Comparison of ENCODE assay signal across 15 cellular contexts in genomic region chr6:35589201-35589739, GRCh38.
DNase-seq lines count a peak whose midpoint lies in the region; ATAC-seq and TF ChIP-seq lines count a peak whose summit lies in the region.
"Had no signal": no experiment of that assay in that cellular context is flagged by ENCODE, and none has a peak within 500 bp of the region (broad histone marks: within the 10 kb centered on the region; RNA-seq: fewer than 3 reads in every experiment).

No MANE protein-coding gene starts in this region.

- H4K20me1 ChIP-seq in mammary epithelial cell (ENCODE audit: insufficient read depth, low read length) = no peaks in the 10 kb centered on the region

- H3K36me3 ChIP-seq in mammary epithelial cell (ENCODE audit: insufficient read depth, low read length) = peaks cover 29% of the 10 kb centered on the region
- peaks cover 0 to 27% (median 0%) of the 10 kb centered on the region in 3 experiments for H3K36me3 ChIP-seq in naive thymus-derived CD4-positive, alpha-beta T cell (ENCODE audit: control insufficient read depth in 2 of 3, insufficient read depth in 3 of 3, low read length in 3 of 3)
- H3K36me3 ChIP-seq in tibial artery = peaks cover 70 to 89% (median 79%) of the 10 kb centered on the region in 3 donors
- no peaks in the 10 kb centered on the region for H3K36me3 ChIP-seq in MG63

- H3K27me3 ChIP-seq in mammary epithelial cell (ENCODE audit: insufficient read depth, low read length) (no peaks in the 10 kb centered on the region), tibial artery (no peaks in the 10 kb centered on the region), MG63 (no peaks in the 10 kb centered on the region)
- H3K27me3 ChIP-seq in naive thymus-derived CD4-positive, alpha-beta T cell (ENCODE audit: control insufficient read depth in 2 of 2, insufficient read depth in 2 of 2, low read length in 2 of 2) = no peaks in the 10 kb centered on the region

- 93% methylated on average over 8 of the region's 8 CpGs for WGBS in mammary epithelial cell (ENCODE audit: low coverage, missing lambda C conversion rate)

- H3K27me3 Mint-ChIP-seq in MCF 10A (ENCODE audit: insufficient read depth, unreplicated experiment) = no peaks in the 10 kb centered on the region
- no peaks in the 10 kb centered on the region for H3K27me3 Mint-ChIP-seq in activated naive CD8-positive, alpha-beta T cell treated with anti-CD3 and anti-CD28 coated beads for 36 hours
- H3K27me3 Mint-ChIP-seq in naive thymus-derived CD4-positive, alpha-beta T cell = no peaks in the 10 kb centered on the region
- no peaks in the 10 kb centered on the region for H3K27me3 Mint-ChIP-seq in Calu3 (ENCODE audit: unreplicated experiment)

- H3K36me3 Mint-ChIP-seq in MCF 10A (ENCODE audit: insufficient read depth, unreplicated experiment) (peaks cover 100% of the 10 kb centered on the region), Calu3 (ENCODE audit: insufficient read depth, unreplicated experiment) (no peaks in the 10 kb centered on the region)
- H3K36me3 Mint-ChIP-seq in activated naive CD8-positive, alpha-beta T cell treated with anti-CD3 and anti-CD28 coated beads for 36 hours = peaks cover 60% of the 10 kb centered on the region
- H3K36me3 Mint-ChIP-seq in naive thymus-derived CD4-positive, alpha-beta T cell = peaks cover 5 to 67% (median 61%) of the 10 kb centered on the region in 5 donors

- H3K27ac Mint-ChIP-seq in MCF 10A (ENCODE audit: low read depth, unreplicated experiment) = peak overlapping the region; percentile 79
- H3K27ac Mint-ChIP-seq in activated naive CD8-positive, alpha-beta T cell treated with anti-CD3 and anti-CD28 coated beads for 36 hours = peak overlapping the region; percentile 51
- H3K27ac Mint-ChIP-seq in naive thymus-derived CD4-positive, alpha-beta T cell = peak overlapping the region; percentile 49 to 95 (median 92)
- no peak overlapping the region for H3K27ac Mint-ChIP-seq in Calu3 (ENCODE audit: unreplicated experiment)

- no peak overlapping the region for H3K9ac ChIP-seq in mammary epithelial cell (ENCODE audit: insufficient read depth, low read length)

- CTCF ChIA-PET in MCF 10A (lab: Yijun Ruan, JAX) = interaction anchor here (1.1 kb wide), 1 partner anchor 14 kb away, joined by 3 read pairs; no protein-coding TSS in a partner anchor
- CTCF ChIA-PET in mammary epithelial cell (lab: Charles Lee; ENCODE audit: low non-redundant PET) = no interaction called here
- CTCF ChIA-PET in naive thymus-derived CD4-positive, alpha-beta T cell (lab: Charles Lee) = interaction anchor here (0.7 to 13.8 kb wide), 5 partner anchors 12 to 146 kb away, joined by 3 to 364 read pairs (median 41); partner anchors contain the start of gene ARMC12
- CTCF ChIA-PET in Calu3 (lab: Charles Lee) = interaction anchor here (1.4 kb wide), 1 partner anchor 139 kb away, joined by 3 read pairs; no protein-coding TSS in a partner anchor

- intact Hi-C loops in MCF 10A (cut with micrococcal nuclease) (loop anchor here (10.0 kb wide), 1 partner anchor 294 kb away; the partner anchor contains the start of gene DEF6), mammary epithelial cell (cut with micrococcal nuclease) (no loop called here), tibial artery (cut with DNase I; ENCODE audit: low total_unique reads) (loop anchor here (10.0 kb wide), 1 partner anchor 96 kb away; the partner anchor contains the start of gene FKBP5), Calu3 (cut with micrococcal nuclease; ENCODE audit: unreplicated experiment) (no loop called here)
- intact Hi-C loops in naive thymus-derived CD4-positive, alpha-beta T cell (cut with micrococcal nuclease) = no loop called here

- dilution Hi-C loops in mammary epithelial cell (cut with HindIII; ENCODE audit: low sequenced_read_pairs) = no loop called here

- no peak overlapping the region for H3K4me3 Mint-ChIP-seq in MCF 10A (ENCODE audit: unreplicated experiment)
- H3K4me3 Mint-ChIP-seq in activated naive CD8-positive, alpha-beta T cell treated with anti-CD3 and anti-CD28 coated beads for 36 hours = no peak overlapping the region
- peak overlapping the region in 9 of 10 donors; percentile 11 to 80 (median 17) for H3K4me3 Mint-ChIP-seq in naive thymus-derived CD4-positive, alpha-beta T cell
- H3K4me3 Mint-ChIP-seq in Calu3 (ENCODE audit: low read depth, unreplicated experiment) = no peak overlapping the region

- peaks cover 42% of the 10 kb centered on the region for H3K79me2 ChIP-seq in mammary epithelial cell (ENCODE audit: insufficient read depth, low read length)

- no peak overlapping the region for H3K27ac ChIP-seq in mammary epithelial cell (ENCODE audit: insufficient read depth, low read depth, low read length)
- peak overlapping the region; percentile 56 for H3K27ac ChIP-seq in naive thymus-derived CD4-positive, alpha-beta T cell (ENCODE audit: low read depth, low read length)
- peak overlapping the region; percentile 85 to 90 for H3K27ac ChIP-seq in tibial artery

- no peak overlapping the region for H2AFZ ChIP-seq in mammary epithelial cell (ENCODE audit: low read depth, low read length)

- POLR2A ChIA-PET in MCF 10A (lab: Yijun Ruan, JAX) = interaction anchor here (2.3 to 7.5 kb wide), 3 partner anchors 11 to 144 kb away, joined by 9 to 169 read pairs (median 28); no protein-coding TSS in a partner anchor
- POLR2A ChIA-PET in naive thymus-derived CD4-positive, alpha-beta T cell (lab: Charles Lee) = interaction anchor here (0.7 to 18.6 kb wide), 4 partner anchors 15 to 252 kb away, joined by 3 to 426 read pairs (median 16); no protein-coding TSS in a partner anchor

- H3K9me3 ChIP-seq in mammary epithelial cell (replicated peaks; ENCODE audit: insufficient read depth, low read length) (no peaks in the 10 kb centered on the region), tibial artery (no peaks in the 10 kb centered on the region), MG63 (no peaks in the 10 kb centered on the region)
- H3K9me3 ChIP-seq in naive thymus-derived CD4-positive, alpha-beta T cell (ENCODE audit: control insufficient read depth in 2 of 3, low read length in 3 of 3) = no peaks in the 10 kb centered on the region

- in situ Hi-C loops in mammary epithelial cell (cut with MboI; ENCODE audit: low sequenced_read_pairs in 2 of 2) = loop anchor here in 1 of 2 donors (5.0 kb wide), 1 partner anchor 148 kb away; the partner anchor contains the start of gene ARMC12

- TF ChIP-seq CTCF in MCF 10A (IDR thresholded peaks at IDR 0.05; ENCODE audit: unreplicated experiment) = no peak
- no peak for TF ChIP-seq CTCF in mammary epithelial cell (conservative IDR thresholded peaks at IDR 0.05 in 1 of 2, IDR thresholded peaks at IDR 0.05 in 1 of 2; ENCODE audit: extremely low read depth in 1 of 2, insufficient read depth in 1 of 2, low read depth in 1 of 2, low read length in 2 of 2)
- no peak for TF ChIP-seq CTCF in tibial artery (IDR thresholded peaks at IDR 0.05)
- TF ChIP-seq CTCF in Calu3 (IDR thresholded peaks at IDR 0.05; ENCODE audit: unreplicated experiment) = no peak

- H3K4me2 ChIP-seq in mammary epithelial cell (ENCODE audit: insufficient read depth, low read depth, low read length) = no peak overlapping the region

- H3K4me1 ChIP-seq in mammary epithelial cell (ENCODE audit: insufficient read depth, low read length) (peaks cover 34% of the 10 kb centered on the region), tibial artery (peaks cover 7 to 99% (median 80%) of the 10 kb centered on the region in 4 donors)
- peaks cover 15 to 90% of the 10 kb centered on the region in 2 donors for H3K4me1 ChIP-seq in naive thymus-derived CD4-positive, alpha-beta T cell (ENCODE audit: control insufficient read depth in 2 of 2, insufficient read depth in 2 of 2, low read length in 2 of 2)

- no TSS peak for BruUV-seq in MCF 10A (replicated peaks; lab: Mats Ljungman, UMichigan)
- no TSS peak for BruUV-seq in mammary epithelial cell (replicated peaks; lab: Mats Ljungman, UMichigan)
- no TSS peak for BruUV-seq in Calu3 (replicated peaks; lab: Mats Ljungman, UMichigan)

- H3K4me3 ChIP-seq in mammary epithelial cell (replicated peaks in 1 of 3; ENCODE audit: insufficient read depth in 1 of 3, low read depth in 2 of 3, low read length in 3 of 3) = no peak overlapping the region
- no peak overlapping the region for H3K4me3 ChIP-seq in naive thymus-derived CD4-positive, alpha-beta T cell (ENCODE audit: low read length)
- H3K4me3 ChIP-seq in tibial artery = no peak overlapping the region
- no peak overlapping the region for H3K4me3 ChIP-seq in MG63

- H3K4me1 Mint-ChIP-seq in MCF 10A (ENCODE audit: insufficient read depth, unreplicated experiment) = peaks cover 44% of the 10 kb centered on the region
- peaks cover 74% of the 10 kb centered on the region for H3K4me1 Mint-ChIP-seq in activated naive CD8-positive, alpha-beta T cell treated with anti-CD3 and anti-CD28 coated beads for 36 hours
- peaks cover 49 to 99% (median 93%) of the 10 kb centered on the region in 7 donors for H3K4me1 Mint-ChIP-seq in naive thymus-derived CD4-positive, alpha-beta T cell
- no peaks in the 10 kb centered on the region for H3K4me1 Mint-ChIP-seq in Calu3 (ENCODE audit: low read depth, unreplicated experiment)

- no peaks in the 10 kb centered on the region for H3K9me3 Mint-ChIP-seq in MCF 10A (ENCODE audit: unreplicated experiment)
- no peaks in the 10 kb centered on the region for H3K9me3 Mint-ChIP-seq in activated naive CD8-positive, alpha-beta T cell treated with anti-CD3 and anti-CD28 coated beads for 36 hours
- no peaks in the 10 kb centered on the region for H3K9me3 Mint-ChIP-seq in naive thymus-derived CD4-positive, alpha-beta T cell
- H3K9me3 Mint-ChIP-seq in Calu3 (ENCODE audit: low read depth, unreplicated experiment) = no peaks in the 10 kb centered on the region

- ATAC-seq in naive thymus-derived CD4-positive, alpha-beta T cell = no peak

- DNase-seq in MCF 10A (ENCODE audit: unreplicated experiment) = no peak
- no peak for DNase-seq in mammary epithelial cell
- no peak for DNase-seq in activated naive CD8-positive, alpha-beta T cell treated with anti-CD3 and anti-CD28 coated beads for 36 hours
- DNase-seq in naive thymus-derived CD4-positive, alpha-beta T cell = no peak
- DNase-seq in tibial artery = no peak
- DNase-seq in putamen (ENCODE audit: low spot score) = no peak
- no peak for DNase-seq in Calu3
- no peak for DNase-seq in MG63
- DNase-seq: activated gamma-delta T cell; cerebellar nuclear complex; glutamatergic neuron; GOT3; NK-92 treated with Interleukin-12 subunit alpha and Interleukin-12 subunit beta, amount 100 ng/mL, for 24 hours; SIG-M5; stimulated activated CD4-positive, alpha-beta T cell treated with anti-CD3 and anti-CD28 coated beads, Interleukin-1b, Interleukin-23, amount 100 ng/mL, for 48 hours had no signal

Comparison
In these comparisons a context has a peak if more than half of its experiments do, and no peak if none do; other contexts are left out.
1. intact Hi-C loops: an anchor here in MCF 10A (10.0 kb wide) and tibial artery (10.0 kb wide); none called in mammary epithelial cell, naive thymus-derived CD4-positive, alpha-beta T cell and Calu3.
2. H3K4me3 Mint-ChIP-seq: peak in naive thymus-derived CD4-positive, alpha-beta T cell (9 of 10); none in MCF 10A (single experiment), activated naive CD8-positive, alpha-beta T cell treated with anti-CD3 and anti-CD28 coated beads for 36 hours (single experiment) and Calu3 (single experiment).